ENCODE assay signal across 10 cellular contexts in the genomic region with DNA sequence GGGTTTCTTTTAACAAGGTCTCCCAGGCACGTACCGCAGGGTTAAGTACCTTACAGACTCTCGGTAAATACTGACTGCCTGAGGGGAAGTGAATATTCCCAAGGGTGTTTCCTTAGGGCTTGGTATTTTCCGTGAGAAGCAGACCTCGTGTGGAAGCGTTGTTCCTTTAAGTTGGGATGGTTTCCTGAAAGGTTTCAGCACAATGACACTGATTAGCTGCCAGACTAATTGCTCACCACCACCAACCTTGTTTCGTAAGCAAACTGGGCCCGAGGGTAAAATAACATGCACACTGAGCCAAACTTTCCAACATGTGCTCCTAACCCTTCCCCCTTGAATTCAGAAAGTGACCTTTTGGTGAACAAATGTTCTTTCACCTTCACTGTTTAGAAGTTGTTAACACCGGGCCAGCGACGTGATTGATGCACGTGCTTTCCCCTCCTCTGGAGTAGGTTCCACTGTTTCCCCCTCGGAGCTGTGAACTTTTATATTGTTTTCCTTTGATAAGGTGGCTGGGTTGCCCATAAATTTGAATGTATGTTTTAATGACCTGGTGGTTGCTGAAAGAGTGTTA.
DNase-seq lines count a peak whose midpoint lies in the region; ATAC-seq lines count a peak whose summit lies in the region.
"Had no signal": no experiment of that assay in that cellular context is flagged by ENCODE, and none has a peak within 500 bp of the region (broad histone marks: within the 10 kb centered on the region; RNA-seq: fewer than 3 reads in every experiment).

No MANE protein-coding gene starts in this region.

- ATAC-seq in GM21360 (IDR thresholded peaks at IDR 0.05; ENCODE audit: unreplicated experiment) (no peak), HG02870 (IDR thresholded peaks at IDR 0.05; ENCODE audit: unreplicated experiment) (no peak)

- H3K27me3 ChIP-seq in adipocyte (replicated peaks; ENCODE audit: control insufficient read depth, insufficient read depth, low read length), result no peaks in the 10 kb centered on the region
- no peaks in the 10 kb centered on the region for H3K27me3 ChIP-seq in thymus (ENCODE audit: control insufficient read depth, insufficient read depth)
- H3K27me3 ChIP-seq: tibial nerve had no signal

- H3K4me3 ChIP-seq in adipocyte (ENCODE audit: low read length), result no peak overlapping the region
- no peak overlapping the region for H3K4me3 ChIP-seq in thymus (ENCODE audit: low read length)
- H3K4me3 ChIP-seq: tibial nerve had no signal

- 92% methylated on average over 13 of the region's 13 CpGs for WGBS in thymus

- H3K36me3 ChIP-seq in adipocyte (ENCODE audit: control insufficient read depth, insufficient read depth, low read length, severe bottlenecking), result no peaks in the 10 kb centered on the region
- H3K36me3 ChIP-seq in thymus (ENCODE audit: control insufficient read depth, insufficient read depth), result no peaks in the 10 kb centered on the region
- H3K36me3 ChIP-seq: tibial nerve had no signal

- peak overlapping the region; percentile 26 for H3K27ac ChIP-seq in thymus (ENCODE audit: low read depth)

- peaks cover 19% of the 10 kb centered on the region for H3K9me3 ChIP-seq in adipocyte (ENCODE audit: control insufficient read depth, low read length)
- H3K9me3 ChIP-seq in thymus (ENCODE audit: control insufficient read depth), result no peaks in the 10 kb centered on the region

- H3K9ac ChIP-seq in adipocyte (ENCODE audit: low read length), result no peak overlapping the region

- DNase-seq in NCI-H1092 treated with DMSO at 0.1 percent for 48 hours (lab: John Stamatoyannopoulos, UW), result peak; percentile 24
- DNase-seq in NCI-H1092 (lab: John Stamatoyannopoulos, UW), result no peak
- DNase-seq in adipocyte (ENCODE audit: low read depth), result peak; percentile 94
- DNase-seq in glomerular visceral epithelial cell (ENCODE audit: extremely low spot score), result peak; percentile 31
- no peak for DNase-seq in GDM1 (lab: John Stamatoyannopoulos, UW)
- DNase-seq: 8988T had no signal

- peaks cover 18% of the 10 kb centered on the region for H3K4me1 ChIP-seq in adipocyte (ENCODE audit: control insufficient read depth, insufficient read depth, low read length)
- H3K4me1 ChIP-seq in thymus (ENCODE audit: control insufficient read depth, insufficient read depth, low read length), result peaks cover 3% of the 10 kb centered on the region
- H3K4me1 ChIP-seq: tibial nerve had no signal

Comparison
In these comparisons a context has a peak if more than half of its experiments do, and no peak if none do; other contexts are left out.
1. DNase-seq: peak in NCI-H1092 treated with DMSO at 0.1 percent for 48 hours (single experiment), adipocyte (single experiment) and glomerular visceral epithelial cell (single experiment); none in NCI-H1092 (single experiment) and GDM1 (single experiment).